ENCODE assay signal across 1 cellular context in genomic region chr15:64695571-64695992, GRCh38.
A peak's percentile ranks its signal among the peaks of the same experiment; 100 is the strongest.
TF ChIP-seq lines count a peak whose summit lies in the region.

No MANE protein-coding gene starts in this region.

TF ChIP-seq in K562, 482 proteins besides CTCF, POLR2A, EP300 and RAD21 (continued from another document and continues in another):
- peak in 1 of 2 experiments; percentile 84; a peak in 2 of 4 replicates for TF ChIP-seq ETV6 (IDR thresholded peaks at IDR 0.05; ENCODE audit: borderline replicate concordance in 1 of 2, low read depth in 2 of 2, low read length in 1 of 2)
- TF ChIP-seq ETV6 (CRISPR knock-in tag; IDR thresholded peaks at IDR 0.05; ENCODE audit: borderline replicate concordance) = no peak
- TF ChIP-seq, protein P1, sequence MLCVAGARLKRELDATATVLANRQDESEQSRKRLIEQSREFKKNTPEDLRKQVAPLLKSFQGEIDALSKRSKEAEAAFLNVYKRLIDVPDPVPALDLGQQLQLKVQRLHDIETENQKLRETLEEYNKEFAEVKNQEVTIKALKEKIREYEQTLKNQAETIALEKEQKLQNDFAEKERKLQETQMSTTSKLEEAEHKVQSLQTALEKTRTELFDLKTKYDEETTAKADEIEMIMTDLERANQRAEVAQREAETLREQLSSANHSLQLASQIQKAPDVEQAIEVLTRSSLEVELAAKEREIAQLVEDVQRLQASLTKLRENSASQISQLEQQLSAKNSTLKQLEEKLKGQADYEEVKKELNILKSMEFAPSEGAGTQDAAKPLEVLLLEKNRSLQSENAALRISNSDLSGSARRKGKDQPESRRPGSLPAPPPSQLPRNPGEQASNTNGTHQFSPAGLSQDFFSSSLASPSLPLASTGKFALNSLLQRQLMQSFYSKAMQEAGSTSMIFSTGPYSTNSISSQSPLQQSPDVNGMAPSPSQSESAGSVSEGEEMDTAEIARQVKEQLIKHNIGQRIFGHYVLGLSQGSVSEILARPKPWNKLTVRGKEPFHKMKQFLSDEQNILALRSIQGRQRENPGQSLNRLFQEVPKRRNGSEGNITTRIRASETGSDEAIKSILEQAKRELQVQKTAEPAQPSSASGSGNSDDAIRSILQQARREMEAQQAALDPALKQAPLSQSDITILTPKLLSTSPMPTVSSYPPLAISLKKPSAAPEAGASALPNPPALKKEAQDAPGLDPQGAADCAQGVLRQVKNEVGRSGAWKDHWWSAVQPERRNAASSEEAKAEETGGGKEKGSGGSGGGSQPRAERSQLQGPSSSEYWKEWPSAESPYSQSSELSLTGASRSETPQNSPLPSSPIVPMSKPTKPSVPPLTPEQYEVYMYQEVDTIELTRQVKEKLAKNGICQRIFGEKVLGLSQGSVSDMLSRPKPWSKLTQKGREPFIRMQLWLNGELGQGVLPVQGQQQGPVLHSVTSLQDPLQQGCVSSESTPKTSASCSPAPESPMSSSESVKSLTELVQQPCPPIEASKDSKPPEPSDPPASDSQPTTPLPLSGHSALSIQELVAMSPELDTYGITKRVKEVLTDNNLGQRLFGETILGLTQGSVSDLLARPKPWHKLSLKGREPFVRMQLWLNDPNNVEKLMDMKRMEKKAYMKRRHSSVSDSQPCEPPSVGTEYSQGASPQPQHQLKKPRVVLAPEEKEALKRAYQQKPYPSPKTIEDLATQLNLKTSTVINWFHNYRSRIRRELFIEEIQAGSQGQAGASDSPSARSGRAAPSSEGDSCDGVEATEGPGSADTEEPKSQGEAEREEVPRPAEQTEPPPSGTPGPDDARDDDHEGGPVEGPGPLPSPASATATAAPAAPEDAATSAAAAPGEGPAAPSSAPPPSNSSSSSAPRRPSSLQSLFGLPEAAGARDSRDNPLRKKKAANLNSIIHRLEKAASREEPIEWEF (CRISPR knock-in tag; IDR thresholded peaks at IDR 0.05) = peak; percentile 49; the same call in 1 of the 2 replicates
- no peak for TF ChIP-seq SNIP1 (IDR thresholded peaks at IDR 0.05; ENCODE audit: low read depth)
- peak; percentile 36 for TF ChIP-seq TAF1 (IDR thresholded peaks at IDR 0.05; ENCODE audit: control insufficient read depth, extremely low read depth, insufficient read depth, low read length, severe bottlenecking)
- peak; percentile 82; the same call in 1 of the 2 replicates for TF ChIP-seq ZNF395 (CRISPR knock-in tag; IDR thresholded peaks at IDR 0.05)
- no peak for TF ChIP-seq ZZZ3 (IDR thresholded peaks at IDR 0.05)
- no peak for TF ChIP-seq TCF15 (CRISPR knock-in tag; IDR thresholded peaks at IDR 0.05)
- TF ChIP-seq, protein P2, sequence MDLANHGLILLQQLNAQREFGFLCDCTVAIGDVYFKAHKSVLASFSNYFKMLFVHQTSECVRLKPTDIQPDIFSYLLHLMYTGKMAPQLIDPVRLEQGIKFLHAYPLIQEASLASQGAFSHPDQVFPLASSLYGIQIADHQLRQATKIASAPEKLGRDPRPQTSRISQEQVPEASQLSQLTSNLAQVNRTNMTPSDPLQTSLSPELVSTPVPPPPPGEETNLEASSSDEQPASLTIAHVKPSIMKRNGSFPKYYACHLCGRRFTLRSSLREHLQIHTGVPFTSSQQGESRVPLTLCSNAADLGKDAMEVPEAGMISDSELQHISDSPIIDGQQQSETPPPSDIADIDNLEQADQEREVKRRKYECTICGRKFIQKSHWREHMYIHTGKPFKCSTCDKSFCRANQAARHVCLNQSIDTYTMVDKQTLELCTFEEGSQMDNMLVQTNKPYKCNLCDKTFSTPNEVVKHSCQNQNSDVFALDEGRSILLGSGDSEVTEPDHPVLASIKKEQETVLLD (IDR thresholded peaks at IDR 0.05) = peak; percentile 59; the same call in 1 of the 2 replicates
- no peak for TF ChIP-seq ZNF347 (CRISPR knock-in tag; IDR thresholded peaks at IDR 0.05; ENCODE audit: low read depth)
- TF ChIP-seq JUN (IDR thresholded peaks at IDR 0.05; ENCODE audit: borderline replicate concordance, low read depth, low read length) = peak; percentile 56; the same call in 1 of the 2 replicates
- TF ChIP-seq JUN (CRISPR knock-in tag; IDR thresholded peaks at IDR 0.05; ENCODE audit: borderline replicate concordance) = no peak
- no peak for TF ChIP-seq ZBTB43 (CRISPR knock-in tag; IDR thresholded peaks at IDR 0.05)
- no peak for TF ChIP-seq GTF3C2 (IDR thresholded peaks at IDR 0.05; ENCODE audit: borderline replicate concordance, extremely low read depth, insufficient read length)
- TF ChIP-seq CLOCK (CRISPR knock-in tag; IDR thresholded peaks at IDR 0.05; ENCODE audit: borderline replicate concordance) = no peak
- peak; percentile 61; the same call in 1 of the 2 replicates for TF ChIP-seq ZBTB26 (CRISPR knock-in tag; IDR thresholded peaks at IDR 0.05)
- TF ChIP-seq SMARCE1 (IDR thresholded peaks at IDR 0.05) = peak; percentile 100
- peak; percentile 83 for TF ChIP-seq JUND (IDR thresholded peaks at IDR 0.05; ENCODE audit: borderline replicate concordance, low read depth, low read length)
- peak; percentile 74; the same call in 2 of the 3 replicates for TF ChIP-seq JUND (tag; IDR thresholded peaks at IDR 0.05; ENCODE audit: borderline replicate concordance, low read depth, low read length)
- TF ChIP-seq ZNF175 (CRISPR knock-in tag; IDR thresholded peaks at IDR 0.05; ENCODE audit: low read depth) = peak; percentile 87
- no peak; the same call in 1 of the 2 replicates for TF ChIP-seq GATAD2B (IDR thresholded peaks at IDR 0.05; ENCODE audit: borderline replicate concordance)
- TF ChIP-seq SIN3B (IDR thresholded peaks at IDR 0.05; ENCODE audit: low read depth) = no peak
- peak; percentile 99 for TF ChIP-seq HMBOX1 (IDR thresholded peaks at IDR 0.05)
- TF ChIP-seq MITF (IDR thresholded peaks at IDR 0.05) = peak; percentile 65
- TF ChIP-seq TAF15 (IDR thresholded peaks at IDR 0.05; ENCODE audit: low read depth, low read length) = no peak
- TF ChIP-seq RB1 (IDR thresholded peaks at IDR 0.05; ENCODE audit: low read depth) = 0 out of 2 replicates have a peak, but pooled peaks have one; percentile 25
- no peak for TF ChIP-seq ZNF12 (CRISPR knock-in tag; IDR thresholded peaks at IDR 0.05)
- peak in 1 of 2 experiments; percentile 75; a peak in 2 of 4 replicates for TF ChIP-seq FOXA3 (CRISPR knock-in tag; conservative IDR thresholded peaks at IDR 0.05 in 1 of 2, IDR thresholded peaks at IDR 0.05 in 1 of 2)
- peak; percentile 95 for TF ChIP-seq LCOR (CRISPR knock-in tag; IDR thresholded peaks at IDR 0.05)
- TF ChIP-seq RUNX1 (IDR thresholded peaks at IDR 0.05; ENCODE audit: low read depth) = 0 out of 2 replicates have a peak, but pooled peaks have one; percentile 66
- no peak for TF ChIP-seq TEAD2 (tag; IDR thresholded peaks at IDR 0.05)
- TF ChIP-seq ZFP30 (CRISPR knock-in tag; IDR thresholded peaks at IDR 0.05; ENCODE audit: borderline replicate concordance) = no peak
- TF ChIP-seq POLR2G (IDR thresholded peaks at IDR 0.05; ENCODE audit: low read depth, low read length) = no peak
- TF ChIP-seq HEY1 (CRISPR knock-in tag; IDR thresholded peaks at IDR 0.05; ENCODE audit: borderline replicate concordance) = peak; percentile 94
